Comparison of ENCODE assay signal across 8 cellular contexts in genomic region chr9:34178698-34179527, GRCh38. TPM values are rescaled to one million over a fixed set of nuclear protein-coding genes. Genes with fewer than 3 reads are reported as not detected.
DNase-seq lines count a peak whose midpoint lies in the region; ATAC-seq and TF ChIP-seq lines count a peak whose summit lies in the region.

Gene UBAP1 (plus strand): TSS chr9:34179043. CDS start chr9:34220915, 41,872 bp downstream.

- peak within 1 kb of the TSS; percentile 95 for H2BK5ac ChIP-seq in trophoblast cell (ENCODE audit: low read depth, low read length, poor library complexity)

- H2AFZ ChIP-seq in trophoblast cell (ENCODE audit: insufficient read depth, low read length, poor library complexity), result peak within 1 kb of the TSS; percentile 75

- intact Hi-C loops in cardiac septum (cut with DNase I) (loop anchor here (5.0 to 10.0 kb wide), 2 partner anchors 54 to 73 kb away; partner anchors contain the start of gene DCAF12), transverse colon (cut with DNase I; ENCODE audit: low total_unique reads) (no loop called here)

- peaks cover 12% of the 10 kb centered on the region for H3K79me1 ChIP-seq in trophoblast cell (ENCODE audit: low read length)

- no peak for TF ChIP-seq CTCF in GM12865 (IDR thresholded peaks at IDR 0.05; ENCODE audit: insufficient read depth, low read depth, low read length, missing control alignments)
- TF ChIP-seq CTCF in transverse colon (IDR thresholded peaks at IDR 0.05), result peak in 2 of 5 experiments; percentile 12 to 29

- no peak within 1 kb of the TSS for H3K23ac ChIP-seq in trophoblast cell (ENCODE audit: low read length)

- H2AK5ac ChIP-seq in trophoblast cell (ENCODE audit: low read length), result peak within 1 kb of the TSS; percentile 75

- peak within 1 kb of the TSS; percentile 93 for H3K18ac ChIP-seq in trophoblast cell (ENCODE audit: low read length)

- peak within 1 kb of the TSS; percentile 94 for H3K4me2 ChIP-seq in trophoblast cell (ENCODE audit: low read length)

- H3K4me3 ChIP-seq in GM12865 (ENCODE audit: low read depth, low read length), result peak within 1 kb of the TSS; percentile 70
- H3K4me3 ChIP-seq in adipocyte (ENCODE audit: low read length), result peak within 1 kb of the TSS; percentile 95
- peak within 1 kb of the TSS; percentile 95 for H3K4me3 ChIP-seq in trophoblast cell (ENCODE audit: low read depth, low read length)
- H3K4me3 ChIP-seq in transverse colon, result peak within 1 kb of the TSS; percentile 64 to 88 (median 85)

- peak within 1 kb of the TSS; percentile 93 for H4K8ac ChIP-seq in trophoblast cell (ENCODE audit: low read depth, low read length)

- no peak for TF ChIP-seq EP300 in transverse colon (IDR thresholded peaks at IDR 0.05; ENCODE audit: low read depth)

- peak within 1 kb of the TSS; percentile 59 for H2BK120ac ChIP-seq in trophoblast cell (ENCODE audit: insufficient read depth, low read length, poor library complexity)

- DNase-seq in GM12865 (ENCODE audit: low read depth) (peak; percentile 97), NCI-H1417 treated with DMSO at 0.1 percent for 48 hours (lab: John Stamatoyannopoulos, UW) (peak; percentile 41), T follicular helper cell (ENCODE audit: low read depth) (peak; percentile 93), adipocyte (ENCODE audit: low read depth) (peak; percentile 99), cardiac septum (ENCODE audit: low spot score) (peak; percentile 98), trophoblast cell (peak; percentile 99), transverse colon (peak; percentile 98)

- no CpG with 5 or more reads among the region's 52 CpGs for WGBS in trophoblast cell (ENCODE audit: extremely low coverage, insufficient coverage, insufficient read length)
- 0 to 1% methylated on average over 10 to 51 of the region's 52 CpGs for WGBS in transverse colon (ENCODE audit: low coverage in 1 of 2), 2 donors

- peak within 1 kb of the TSS; percentile 84 for H4K12ac ChIP-seq in trophoblast cell (ENCODE audit: low read depth, low read length)

- H3K27ac ChIP-seq in trophoblast cell (ENCODE audit: low read depth, low read length) (peak within 1 kb of the TSS; percentile 93), transverse colon (peak within 1 kb of the TSS; percentile 93 to 95 (median 93))

- peak; percentile 99 for ATAC-seq in HG02763 (IDR thresholded peaks at IDR 0.05; ENCODE audit: unreplicated experiment)

- H3K36me3 ChIP-seq in adipocyte (ENCODE audit: control insufficient read depth, insufficient read depth, low read length, severe bottlenecking) (no peaks in the 10 kb centered on the region), trophoblast cell (ENCODE audit: control insufficient read depth in 1 of 2, insufficient read depth in 2 of 2, low read length in 2 of 2) (peaks cover 1 to 2% of the 10 kb centered on the region in 2 experiments), transverse colon (no peaks in the 10 kb centered on the region)

- H3K9me3 ChIP-seq in adipocyte (ENCODE audit: control insufficient read depth, low read length) (no peaks in the 10 kb centered on the region), trophoblast cell (ENCODE audit: insufficient read depth, low read depth, low read length) (no peaks in the 10 kb centered on the region), transverse colon (no peaks in the 10 kb centered on the region)

- peak within 1 kb of the TSS; percentile 86 for H4K91ac ChIP-seq in trophoblast cell (ENCODE audit: low read depth, low read length)

- H3K4ac ChIP-seq in trophoblast cell (ENCODE audit: low read depth, low read length), result peak within 1 kb of the TSS; percentile 99

- peak; percentile 92 for TF ChIP-seq POLR2A in transverse colon (IDR thresholded peaks at IDR 0.05)

- H3K9ac ChIP-seq in adipocyte (ENCODE audit: low read length), result peak within 1 kb of the TSS; percentile 85
- peak within 1 kb of the TSS; percentile 97 for H3K9ac ChIP-seq in trophoblast cell (ENCODE audit: low read length)

- H3K14ac ChIP-seq in trophoblast cell (ENCODE audit: low read length), result peak within 1 kb of the TSS; percentile 96

- in situ Hi-C loops in transverse colon (cut with MboI; ENCODE audit: low pct_ligation_motif_present in 1 of 4, low pct_unique_long_range_greater_than_20kb in 1 of 4, low sequenced_read_pairs in 3 of 4), result no loop called here

- H2BK12ac ChIP-seq in trophoblast cell (ENCODE audit: low read length), result peak within 1 kb of the TSS; percentile 56

- H3K4me1 ChIP-seq in adipocyte (ENCODE audit: control insufficient read depth, insufficient read depth, low read length) (peaks cover 12% of the 10 kb centered on the region), trophoblast cell (ENCODE audit: control insufficient read depth in 1 of 2, insufficient read depth in 2 of 2, low read length in 2 of 2) (no peaks in the 10 kb centered on the region), transverse colon (peaks cover 6 to 22% (median 18%) of the 10 kb centered on the region in 4 donors)

- H3K79me2 ChIP-seq in trophoblast cell (ENCODE audit: control insufficient read depth, insufficient read depth, low read length, poor library complexity), result peaks cover 12% of the 10 kb centered on the region

- H3K27me3 ChIP-seq in adipocyte (replicated peaks; ENCODE audit: control insufficient read depth, insufficient read depth, low read length), result no peaks in the 10 kb centered on the region
- H3K27me3 ChIP-seq in trophoblast cell (ENCODE audit: insufficient read depth, low read length), result no peaks in the 10 kb centered on the region
- no peaks in the 10 kb centered on the region for H3K27me3 ChIP-seq in transverse colon

RNA-seq across cellular contexts. Expression of gene UBAP1, which starts in this region (rescaled TPM):
- total RNA-seq in cardiac septum, result 40.6 TPM
- polyA plus RNA-seq in trophoblast cell (2013), result 80.6 and 83.7 TPM in 2 replicates
- 10 to 100 TPM; 13.5 to 37.8 (median 31.7) TPM for total RNA-seq in transverse colon

Comparison
In these comparisons a context has a peak if more than half of its experiments do, and no peak if none do; other contexts are left out.
1. Peak in every context shown above with its lines: DNase-seq, ATAC-seq, H3K4me3 ChIP-seq and H3K27ac ChIP-seq.
2. DNase-seq: peak in every context shown above with its lines; median percentile 99 in adipocyte; 99 in trophoblast cell; 98 in cardiac septum; 98 in transverse colon; 97 in GM12865; 93 in T follicular helper cell; 41 in NCI-H1417 treated with DMSO at 0.1 percent for 48 hours.